In genomic region chr1:54888080-54888733, GRCh38 we compare ENCODE assay signal across 8 cellular contexts. TPM values are rescaled to one million over a fixed set of nuclear protein-coding genes. Genes with fewer than 3 reads are reported as not detected.
DNase-seq lines count a peak whose midpoint lies in the region; ATAC-seq and TF ChIP-seq lines count a peak whose summit lies in the region.

No MANE protein-coding gene starts in this region.

- no peak overlapping the region for H3K27ac ChIP-seq in OCI-LY3 (ENCODE audit: low read length)
- H3K27ac ChIP-seq in esophagus (ENCODE audit: low read depth in 2 of 2, low read length in 1 of 2), result peak overlapping the region; percentile 83 to 93
- peak overlapping the region; percentile 78 for H3K27ac ChIP-seq in psoas muscle
- H3K27ac ChIP-seq in esophagus muscularis mucosa (replicated peaks in 1 of 4), result no peak overlapping the region

- H3K4me1 ChIP-seq in OCI-LY3 (ENCODE audit: low read length) (peaks cover 28% of the 10 kb centered on the region), esophagus (ENCODE audit: control insufficient read depth in 2 of 2, insufficient read depth in 2 of 2, low read length in 1 of 2) (peaks cover 10 to 17% of the 10 kb centered on the region in 2 donors), psoas muscle (peaks cover 27% of the 10 kb centered on the region), esophagus muscularis mucosa (peaks cover 5 to 25% (median 22%) of the 10 kb centered on the region in 4 donors)

- no peak for TF ChIP-seq POLR2A in esophagus muscularis mucosa (IDR thresholded peaks at IDR 0.05; ENCODE audit: low read depth)

- TF ChIP-seq CTCF in OCI-LY3 (IDR thresholded peaks at IDR 0.05; ENCODE audit: low read depth, low read length), result no peak
- TF ChIP-seq CTCF in psoas muscle (IDR thresholded peaks at IDR 0.05), result no peak
- TF ChIP-seq CTCF in esophagus muscularis mucosa (IDR thresholded peaks at IDR 0.05), result no peak

- H3K27me3 ChIP-seq in OCI-LY3 (ENCODE audit: low read depth, low read length) (no peaks in the 10 kb centered on the region), esophagus (ENCODE audit: control insufficient read depth in 1 of 2, insufficient read depth in 2 of 2, low read length in 2 of 2) (no peaks in the 10 kb centered on the region), psoas muscle (ENCODE audit: insufficient read depth in 3 of 3, low read length in 2 of 3) (no peaks in the 10 kb centered on the region), esophagus muscularis mucosa (peaks cover 0 to 6% (median 0%) of the 10 kb centered on the region in 4 donors), MG63 (no peaks in the 10 kb centered on the region)

- H3K36me3 ChIP-seq in OCI-LY3 (replicated peaks; ENCODE audit: low read depth, low read length) (peaks cover 19% of the 10 kb centered on the region), esophagus (ENCODE audit: control insufficient read depth in 2 of 2, insufficient read depth in 2 of 2, low read length in 1 of 2) (peaks cover 0 to 5% of the 10 kb centered on the region in 2 donors), psoas muscle (ENCODE audit: insufficient read depth in 1 of 2, low read depth in 1 of 2) (no peaks in the 10 kb centered on the region), esophagus muscularis mucosa (no peaks in the 10 kb centered on the region), MG63 (peaks cover 27% of the 10 kb centered on the region)

- peaks cover 27% of the 10 kb centered on the region for H4K20me1 ChIP-seq in OCI-LY3 (ENCODE audit: insufficient read depth, low read length)

- peak overlapping the region; percentile 75 for H3K9ac ChIP-seq in OCI-LY3 (ENCODE audit: low read length)

- H2AFZ ChIP-seq in OCI-LY3 (ENCODE audit: low read depth, low read length), result no peak overlapping the region; the same call in 1 of the 2 replicates

- ATAC-seq in psoas muscle (no peak), HG03378 (IDR thresholded peaks at IDR 0.05; ENCODE audit: unreplicated experiment) (no peak)

- intact Hi-C loops in psoas muscle (cut with DNase I) (loop anchor here (5.0 kb wide), 2 partner anchors 39 to 54 kb away; no protein-coding TSS in a partner anchor), esophagus muscularis mucosa (cut with DNase I) (no loop called here)

- TF ChIP-seq EP300 in esophagus muscularis mucosa (IDR thresholded peaks at IDR 0.05), result no peak

- peak; percentile 24 for DNase-seq in DMS153 treated with DMSO at 0.1 percent for 48 hours (lab: John Stamatoyannopoulos, UW; ENCODE audit: unreplicated experiment)
- DNase-seq in DMS153 (lab: John Stamatoyannopoulos, UW), result no peak
- DNase-seq in psoas muscle, result no peak
- no peak for DNase-seq in esophagus muscularis mucosa (ENCODE audit: extremely low spot score)
- no peak for DNase-seq in MG63

- peak overlapping the region; percentile 75 for H3K4me2 ChIP-seq in OCI-LY3 (ENCODE audit: low read length)

- 71 to 72% methylated on average over 7 of the region's 7 CpGs for WGBS in esophagus, 2 donors
- WGBS in psoas muscle, 3 donors, result 90 to 93% (median 90%) methylated on average over 7 of the region's 7 CpGs
- whole genome bisulfite sequencing in esophagus muscularis mucosa, result 84% methylated on average over 7 of the region's 7 CpGs

- H3K4me3 ChIP-seq in OCI-LY3 (ENCODE audit: low read length) (peak overlapping the region; percentile 87), esophagus (ENCODE audit: low read depth in 1 of 2, low read length in 2 of 2) (no peak overlapping the region), psoas muscle (peak overlapping the region; percentile 81), esophagus muscularis mucosa (peak overlapping the region in 1 of 4 donors; percentile 70), MG63 (no peak overlapping the region; the same call in 1 of the 2 replicates)

- H3K9me3 ChIP-seq in OCI-LY3 (ENCODE audit: insufficient read depth, low read length) (no peaks in the 10 kb centered on the region), esophagus (ENCODE audit: control insufficient read depth in 2 of 2, insufficient read depth in 1 of 2, low read depth in 1 of 2, low read length in 1 of 2) (no peaks in the 10 kb centered on the region), psoas muscle (no peaks in the 10 kb centered on the region), esophagus muscularis mucosa (no peaks in the 10 kb centered on the region), MG63 (no peaks in the 10 kb centered on the region)

- H3K79me2 ChIP-seq in OCI-LY3 (ENCODE audit: low read length), result peaks cover 37% of the 10 kb centered on the region

RNA-seq across cellular contexts. Expression of gene DHCR24, which starts 1.2 kb away (rescaled TPM):
- polyA plus RNA-seq in esophagus (100 to 1,000 TPM; 121 to 196 TPM), psoas muscle (100 to 1,000 TPM in 1 of 3 donors, 10 to 100 TPM in 1, 1 to 10 TPM in 1; 8.8 to 164 (median 70.7) TPM)
- total RNA-seq in psoas muscle (100 to 1,000 TPM in 3 of 4 donors, 10 to 100 TPM in 1; 64.4 to 215 (median 129) TPM), esophagus muscularis mucosa (10 to 100 TPM; 10.8 to 16.1 (median 13.1) TPM)
- 165 and 174 TPM in 2 replicates for total RNA-seq in MG63 (2014; rRNA removed; shearing (Covaris generic); ENCODE audit: low replicate concordance)

Comparison
In these comparisons a context has a peak if more than half of its experiments do, and no peak if none do; other contexts are left out.
1. H3K27ac ChIP-seq: peak in esophagus (2 of 2) and psoas muscle (single experiment); none in OCI-LY3 (single experiment) and esophagus muscularis mucosa (0 of 4).
2. H3K4me3 ChIP-seq: peak in OCI-LY3 (single experiment) and psoas muscle (single experiment); none in esophagus (0 of 2) and MG63 (single experiment).